In genomic region chr2:156541706-156542105, GRCh38 we compare ENCODE assay signal across 18 cellular contexts.
DNase-seq lines count a peak whose midpoint lies in the region; ATAC-seq and TF ChIP-seq lines count a peak whose summit lies in the region.
"Had no signal": no experiment of that assay in that cellular context is flagged by ENCODE, and none has a peak within 500 bp of the region (broad histone marks: within the 10 kb centered on the region; RNA-seq: fewer than 3 reads in every experiment).

No MANE protein-coding gene starts in this region.

- CTCF ChIA-PET in CD4-positive, alpha-beta memory T cell (lab: Charles Lee; ENCODE audit: partially characterized antibody): no interaction called here

- H3K36me3 ChIP-seq in esophagus muscularis mucosa (no peaks in the 10 kb centered on the region), right atrium auricular region (no peaks in the 10 kb centered on the region)
- H3K36me3 ChIP-seq in CD4-positive, alpha-beta memory T cell (ENCODE audit: insufficient read depth, low read length): no peaks in the 10 kb centered on the region
- H3K36me3 ChIP-seq: SJCRH30 had no signal

- TF ChIP-seq CTCF in WI38 (IDR thresholded peaks at IDR 0.05; ENCODE audit: low read depth, low read length) (no peak), esophagus muscularis mucosa (IDR thresholded peaks at IDR 0.05) (no peak), right atrium auricular region (IDR thresholded peaks at IDR 0.05) (no peak)

- H3K4me3 Mint-ChIP-seq in CD4-positive, alpha-beta memory T cell: no peak overlapping the region
- H3K4me3 Mint-ChIP-seq: B cell, CD14-positive monocyte had no signal

- H3K27me3 Mint-ChIP-seq in CD4-positive, alpha-beta memory T cell: no peaks in the 10 kb centered on the region
- H3K27me3 Mint-ChIP-seq: B cell had no signal

- H3K4me1 ChIP-seq in esophagus muscularis mucosa (peaks cover 0 to 55% (median 42%) of the 10 kb centered on the region in 4 donors), right atrium auricular region (no peaks in the 10 kb centered on the region)
- H3K4me1 ChIP-seq in CD4-positive, alpha-beta memory T cell (ENCODE audit: insufficient read depth, low read length): no peaks in the 10 kb centered on the region
- H3K4me1 ChIP-seq: SJCRH30 had no signal

- peak overlapping the region; percentile 48 to 68 (median 52) for H3K27ac ChIP-seq in esophagus muscularis mucosa (replicated peaks in 1 of 4)
- H3K27ac ChIP-seq in layer of hippocampus (ENCODE audit: low read depth, low read length): peak overlapping the region; percentile 1
- H3K27ac ChIP-seq in right atrium auricular region: no peak overlapping the region
- H3K27ac ChIP-seq in CD4-positive, alpha-beta memory T cell (ENCODE audit: low read depth, low read length): no peak overlapping the region
- H3K27ac ChIP-seq: SJCRH30 had no signal

- no peak for TF ChIP-seq POLR2A in esophagus muscularis mucosa (IDR thresholded peaks at IDR 0.05; ENCODE audit: low read depth)

- ATAC-seq in GM19463 (IDR thresholded peaks at IDR 0.05; ENCODE audit: unreplicated experiment): peak; percentile 17

- no peaks in the 10 kb centered on the region for H3K9me3 ChIP-seq in esophagus muscularis mucosa
- H3K9me3 ChIP-seq in right atrium auricular region: no peaks in the 10 kb centered on the region
- H3K9me3 ChIP-seq in CD4-positive, alpha-beta memory T cell (ENCODE audit: control insufficient read depth in 1 of 2, low read length in 2 of 2): no peaks in the 10 kb centered on the region
- H3K9me3 ChIP-seq: SJCRH30 had no signal

- H3K27ac Mint-ChIP-seq in CD4-positive, alpha-beta memory T cell: no peak overlapping the region
- H3K27ac Mint-ChIP-seq: B cell had no signal

- H3K36me3 Mint-ChIP-seq in CD4-positive, alpha-beta memory T cell: peaks cover 5 to 13% of the 10 kb centered on the region in 2 donors

- POLR2A ChIA-PET in CD4-positive, alpha-beta memory T cell (lab: Charles Lee; ENCODE audit: partially characterized antibody): no interaction called here

- peaks cover 0 to 5% (median 0%) of the 10 kb centered on the region in 8 donors for H3K9me3 Mint-ChIP-seq in CD4-positive, alpha-beta memory T cell

- H3K4me3 ChIP-seq in WI38 (ENCODE audit: low read depth, low read length) (0 out of 2 replicates have a peak overlapping the region, but pooled peaks have one; percentile 2), esophagus muscularis mucosa (peak overlapping the region in 2 of 4 donors; percentile 14 to 23), right atrium auricular region (no peak overlapping the region)
- H3K4me3 ChIP-seq in CD4-positive, alpha-beta memory T cell (ENCODE audit: low read length in 2 of 2): no peak overlapping the region
- H3K4me3 ChIP-seq: SJCRH30 had no signal

- peaks cover 4 to 12% (median 6%) of the 10 kb centered on the region in 4 donors for H3K4me1 Mint-ChIP-seq in CD4-positive, alpha-beta memory T cell

- no peak for TF ChIP-seq EP300 in esophagus muscularis mucosa (IDR thresholded peaks at IDR 0.05)

- 36% methylated on average over 2 of the region's 2 CpGs for WGBS in esophagus muscularis mucosa

- DNase-seq in esophagus muscularis mucosa (ENCODE audit: extremely low spot score) (no peak), right atrium auricular region (ENCODE audit: low spot score) (no peak), DMS153 treated with DMSO at 0.1 percent for 48 hours (lab: John Stamatoyannopoulos, UW; ENCODE audit: unreplicated experiment) (no peak)
- no peak for DNase-seq in CD4-positive, alpha-beta memory T cell
- no peak for DNase-seq in stimulated activated CD4-positive, alpha-beta T cell treated with anti-CD3 and anti-CD28 coated beads, Interleukin-4, amount 100 ng/mL, for 24 hours
- DNase-seq: Karpas-422, MV-4-11, NCI-H1694 treated with DMSO at 0.1 percent for 48 hours, NCI-H2081 treated with DMSO at 0.1 percent for 48 hours, NCI-H446 treated with DMSO at 0.1 percent for 48 hours, NCI-H526 treated with DMSO at 0.1 percent for 48 hours, OCI-M1, SJCRH30 had no signal

- intact Hi-C loops in esophagus muscularis mucosa (cut with DNase I): no loop called here
- intact Hi-C loops in CD4-positive, alpha-beta memory T cell (cut with micrococcal nuclease): no loop called here

- H3K27me3 ChIP-seq in esophagus muscularis mucosa (no peaks in the 10 kb centered on the region), layer of hippocampus (ENCODE audit: control insufficient read depth, insufficient read depth, low read length) (no peaks in the 10 kb centered on the region), right atrium auricular region (no peaks in the 10 kb centered on the region)
- no peaks in the 10 kb centered on the region for H3K27me3 ChIP-seq in CD4-positive, alpha-beta memory T cell (ENCODE audit: insufficient read depth, low read length)
- H3K27me3 ChIP-seq: SJCRH30 had no signal

Comparison
In these comparisons a context has a peak if more than half of its experiments do, and no peak if none do; other contexts are left out.
1. H3K27ac ChIP-seq: peak in esophagus muscularis mucosa (4 of 4) and layer of hippocampus (single experiment); none in right atrium auricular region (0 of 2) and CD4-positive, alpha-beta memory T cell (single experiment).